ENCODE assay signal across 19 cellular contexts in the genomic region with DNA sequence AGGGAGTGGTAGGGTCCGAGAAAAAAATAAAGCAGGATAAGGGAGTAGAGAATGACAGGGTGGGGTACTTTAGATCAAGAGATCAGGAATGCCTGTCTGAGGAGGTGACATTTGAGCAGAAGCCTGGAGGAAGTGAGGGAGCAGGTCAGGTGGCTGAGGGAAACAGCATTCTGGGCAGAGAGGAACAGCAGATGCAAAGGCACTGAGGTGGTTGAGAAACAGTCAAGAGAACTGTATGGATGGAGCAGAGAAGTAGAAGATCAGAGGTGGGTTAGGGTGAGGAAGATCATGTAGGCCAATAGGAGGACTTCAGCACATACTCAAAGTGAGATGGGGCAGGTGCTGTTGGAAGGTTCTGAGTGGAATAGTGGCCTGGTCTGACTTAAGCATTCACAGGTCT. TPM values are rescaled to one million over a fixed set of nuclear protein-coding genes. Genes with fewer than 3 reads are reported as not detected.
DNase-seq lines count a peak whose midpoint lies in the region; ATAC-seq, FAIRE-seq and TF ChIP-seq lines count a peak whose summit lies in the region.
"Had no signal": no experiment of that assay in that cellular context is flagged by ENCODE, and none has a peak within 500 bp of the region (broad histone marks: within the 10 kb centered on the region; RNA-seq: fewer than 3 reads in every experiment).

No MANE protein-coding gene starts in this region.

- intact Hi-C loops in HepG2 (cut with micrococcal nuclease; ENCODE audit: unreplicated experiment): no loop called here
- intact Hi-C loops in right lobe of liver (cut with DNase I): no loop called here
- intact Hi-C loops in prostate gland (cut with DNase I): no loop called here
- intact Hi-C loops in aorta (cut with DNase I): no loop called here

- ATAC-seq in HepG2 (no peak), right lobe of liver (no peak), aorta (ENCODE audit: low FRiP score) (no peak), GM18498 (IDR thresholded peaks at IDR 0.05; ENCODE audit: unreplicated experiment) (no peak)

- no peak overlapping the region for H2AFZ ChIP-seq in HepG2 (ENCODE audit: low read length)
- H2AFZ ChIP-seq in hepatocyte: no peak overlapping the region
- H2AFZ ChIP-seq: parathyroid adenoma had no signal

- H3K36me3 ChIP-seq in HepG2 (replicated peaks in 1 of 2; ENCODE audit: control insufficient read depth in 1 of 2, insufficient read depth in 2 of 2, low read length in 2 of 2) (peaks cover 3 to 14% of the 10 kb centered on the region in 2 experiments; a peak in 3 of 5 replicates), right lobe of liver (no peaks in the 10 kb centered on the region), hepatocyte (replicated peaks; ENCODE audit: insufficient read depth, low read depth) (no peaks in the 10 kb centered on the region), prostate gland (no peaks in the 10 kb centered on the region), aorta (ENCODE audit: control insufficient read depth in 1 of 2, insufficient read depth in 2 of 2, low read length in 1 of 2) (no peaks in the 10 kb centered on the region)
- H3K36me3 ChIP-seq: suprapubic skin had no signal

- H3K4me2 ChIP-seq in HepG2 (ENCODE audit: low read depth, low read length): no peak overlapping the region
- peak overlapping the region; percentile 85 for H3K4me2 ChIP-seq in hepatocyte

- H3K9me3 ChIP-seq in HepG2 (ENCODE audit: low read length) (no peaks in the 10 kb centered on the region), right lobe of liver (no peaks in the 10 kb centered on the region), hepatocyte (ENCODE audit: low read depth) (no peaks in the 10 kb centered on the region), prostate gland (no peaks in the 10 kb centered on the region), aorta (ENCODE audit: control insufficient read depth, low read length) (no peaks in the 10 kb centered on the region)
- H3K9me3 ChIP-seq: suprapubic skin had no signal

- TF ChIP-seq RAD21 in HepG2 (CRISPR knock-in tag; IDR thresholded peaks at IDR 0.05): no peak

- no peaks in the 10 kb centered on the region for H3K27me3 ChIP-seq in HepG2 (ENCODE audit: control insufficient read depth in 1 of 2, insufficient read depth in 2 of 2, low read length in 2 of 2)
- H3K27me3 ChIP-seq in right lobe of liver: no peaks in the 10 kb centered on the region
- no peaks in the 10 kb centered on the region for H3K27me3 ChIP-seq in hepatocyte
- no peaks in the 10 kb centered on the region for H3K27me3 ChIP-seq in prostate gland (replicated peaks; ENCODE audit: insufficient read depth)
- H3K27me3 ChIP-seq in aorta (ENCODE audit: control insufficient read depth in 1 of 2, insufficient read depth in 2 of 2, low read length in 1 of 2): no peaks in the 10 kb centered on the region
- H3K27me3 ChIP-seq: suprapubic skin had no signal

- in situ Hi-C loops in HepG2 (cut with HindIII; ENCODE audit: extremely low pct_ligation_motif_present, low pct_unique_long_range_greater_than_20kb): no loop called here

- no peaks in the 10 kb centered on the region for H3K9me2 ChIP-seq in hepatocyte (replicated peaks; ENCODE audit: insufficient read depth)

- no peak overlapping the region for H3K4me3 ChIP-seq in HepG2 (replicated peaks in 1 of 3; ENCODE audit: insufficient read depth in 1 of 3, low read depth in 2 of 3, low read length in 3 of 3)
- H3K4me3 ChIP-seq in right lobe of liver: no peak overlapping the region
- no peak overlapping the region for H3K4me3 ChIP-seq in hepatocyte
- H3K4me3 ChIP-seq in prostate gland: no peak overlapping the region
- no peak overlapping the region for H3K4me3 ChIP-seq in aorta (ENCODE audit: low read length in 2 of 2)

- TF ChIP-seq POLR2A in HepG2 (IDR thresholded peaks at IDR 0.05; ENCODE audit: insufficient read depth in 1 of 2, low read depth in 2 of 2, low read length in 2 of 2): no peak
- TF ChIP-seq POLR2A in right lobe of liver (IDR thresholded peaks at IDR 0.05): no peak
- TF ChIP-seq POLR2A in prostate gland (IDR thresholded peaks at IDR 0.05): no peak

- POLR2A ChIA-PET in HepG2 (lab: Yijun Ruan, JAX): interaction anchor here (1.2 to 6.2 kb wide), 3 partner anchors 8 to 14 kb away, joined by 4 to 35 read pairs (median 6); no protein-coding TSS in a partner anchor

- BruUV-seq in HepG2 (replicated peaks; lab: Mats Ljungman, UMichigan): TSS peak; percentile 13

- 94% methylated on average over 1 of the region's 1 CpG for WGBS in HepG2 (ENCODE audit: low lambda C conversion rate)
- 40% methylated on average over 1 of the region's 1 CpG for WGBS in right lobe of liver (ENCODE audit: insufficient coverage, low coverage, low lambda C conversion rate, missing lambda C conversion rate)
- WGBS in hepatocyte (ENCODE audit: low lambda C conversion rate, missing lambda C conversion rate): 81% methylated on average over 1 of the region's 1 CpG
- 86% methylated on average over 1 of the region's 1 CpG for WGBS in prostate gland
- WGBS in aorta, 2 donors: 60 to 62% methylated on average over 1 of the region's 1 CpG

- H3K79me2 ChIP-seq in HepG2 (ENCODE audit: insufficient read depth, low read length) (peaks cover 70% of the 10 kb centered on the region), hepatocyte (peaks cover 98% of the 10 kb centered on the region)

- DNase-seq in HepG2 (ENCODE audit: low spot score): no peak
- no peak for DNase-seq in right lobe of liver
- no peak for DNase-seq in hepatocyte (ENCODE audit: low spot score)
- DNase-seq in prostate gland (ENCODE audit: low spot score): no peak
- no peak for DNase-seq in aorta
- no peak for DNase-seq in islet precursor cell
- no peak for DNase-seq in NCI-H146 treated with DMSO at 0.1 percent for 48 hours (lab: John Stamatoyannopoulos, UW; ENCODE audit: unreplicated experiment)
- DNase-seq: activated effector memory CD4-positive, alpha-beta T cell treated with anti-CD3 and anti-CD28 coated beads, Interleukin-2, amount 50 U/mL, for 16 hours; effector CD8-positive, alpha-beta T cell; NCI-H1930; NCI-H510A treated with DMSO at 0.1 percent for 48 hours; OCI-M1; stimulated activated CD4-positive, alpha-beta T cell treated with anti-CD3 and anti-CD28 coated beads, Interleukin-15, amount 100 ng/mL, for 24 hours; SW 1271 had no signal

- no peak for FAIRE-seq in HepG2 (lab: Jason Lieb, UNC)
- FAIRE-seq: GM19239 had no signal

- H3K9ac ChIP-seq in HepG2 (ENCODE audit: insufficient read depth, low read depth, low read length): no peak overlapping the region
- H3K9ac ChIP-seq: parathyroid adenoma had no signal

- H3K27ac ChIP-seq in HepG2 (ENCODE audit: extremely low read length, insufficient read depth, low read length): no peak overlapping the region
- H3K27ac ChIP-seq in right lobe of liver: peak overlapping the region in 1 of 3 donors; percentile 16
- H3K27ac ChIP-seq in hepatocyte: peak overlapping the region; percentile 55
- H3K27ac ChIP-seq in prostate gland: peak overlapping the region; percentile 66 to 68
- peak overlapping the region; percentile 23 to 91 for H3K27ac ChIP-seq in aorta (ENCODE audit: low read depth in 1 of 2, low read length in 2 of 2)
- H3K27ac ChIP-seq: parathyroid adenoma had no signal

- CTCF ChIA-PET in HepG2 (lab: Yijun Ruan, JAX; ENCODE audit: low intra/inter-chr PET ratio, low total read pairs): no interaction called here

- peaks cover 83% of the 10 kb centered on the region for H3K4me1 ChIP-seq in HepG2 (ENCODE audit: insufficient read depth, low read length)
- H3K4me1 ChIP-seq in right lobe of liver: peaks cover 0 to 11% (median 0%) of the 10 kb centered on the region in 4 donors
- peaks cover 63% of the 10 kb centered on the region for H3K4me1 ChIP-seq in hepatocyte (ENCODE audit: insufficient read depth)
- H3K4me1 ChIP-seq in prostate gland (replicated peaks): peaks cover 3% of the 10 kb centered on the region
- H3K4me1 ChIP-seq in aorta (ENCODE audit: control insufficient read depth in 1 of 2, insufficient read depth in 2 of 2, low read length in 2 of 2): peaks cover 3 to 11% of the 10 kb centered on the region in 2 donors

- H4K20me1 ChIP-seq in HepG2 (ENCODE audit: insufficient read depth, low read length) (peaks cover 37% of the 10 kb centered on the region), hepatocyte (ENCODE audit: insufficient read depth, poor library complexity, severe bottlenecking) (peaks cover 78% of the 10 kb centered on the region)

- TF ChIP-seq CTCF in HepG2 (CRISPR knock-in tag; IDR thresholded peaks at IDR 0.05) (no peak), right lobe of liver (IDR thresholded peaks at IDR 0.05) (no peak), hepatocyte (IDR thresholded peaks at IDR 0.05; ENCODE audit: poor library complexity) (no peak), prostate gland (IDR thresholded peaks at IDR 0.05) (no peak)

- no peak for TF ChIP-seq EP300 in HepG2 (IDR thresholded peaks at IDR 0.05; ENCODE audit: low read depth in 2 of 2, low read length in 2 of 2)
- no peak for TF ChIP-seq EP300 in HepG2 (CRISPR knock-in tag; IDR thresholded peaks at IDR 0.05; ENCODE audit: borderline replicate concordance)

RNA-seq across cellular contexts. Expression of gene ARHGEF17, which starts 8.3 kb away (rescaled TPM):
- total RNA-seq in HepG2 (2016; rRNA removed; fragmentation: Illumina TruSeq; extraction: Trizol) (5.7 and 10.7 TPM in 2 replicates), right lobe of liver (1 to 10 TPM; 4.6 to 7.3 (median 5.4) TPM), hepatocyte (26.6 and 35.6 TPM in 2 replicates), prostate gland (10 to 100 TPM; 34.0 to 66.9 TPM), aorta (100 to 1,000 TPM; 159 to 201 TPM)
- 4.6 and 5.1 TPM in 2 replicates for total RNA-seq in HepG2 (2016; cell fraction: cytosol; rRNA removed; fragmentation: Illumina TruSeq; extraction: Trizol; ENCODE audit: low read depth)
- total RNA-seq in HepG2 (2016; cell fraction: insoluble cytoplasmic fraction; rRNA removed; fragmentation: Illumina TruSeq; extraction: Trizol): 3.7 and 12.1 TPM in 2 replicates
- 3.3 and 3.8 TPM in 2 replicates for total RNA-seq in HepG2 (2016; cell fraction: membrane; rRNA removed; fragmentation: Illumina TruSeq; extraction: Trizol)
- total RNA-seq in HepG2 (2016; cell fraction: nucleus; rRNA removed; fragmentation: Illumina TruSeq; extraction: Trizol): 20.3 and 20.6 TPM in 2 replicates
- polyA plus RNA-seq in HepG2 (2011; rRNA removed) (28.8 and 37.7 TPM in 2 replicates), hepatocyte (30.2 and 36.2 TPM in 2 replicates), aorta (100 to 1,000 TPM in 1 of 2 donors, 10 to 100 TPM in 1; 20.5 to 182 TPM)
- 7.4 and 13.6 TPM in 2 replicates for polyA plus RNA-seq in HepG2 (2011; cell fraction: cytosol; rRNA removed)
- polyA plus RNA-seq in HepG2 (2011; cell fraction: nucleus; rRNA removed): 250 and 318 TPM in 2 replicates
- polyA plus RNA-seq in HepG2 (2012): 17.9 and 20.3 TPM in 2 replicates
- 0.35 and 0.64 TPM in 2 replicates for polyA plus RNA-seq in HepG2 (2016; cell fraction: cytosol; fragmentation: Illumina TruSeq; extraction: Trizol; ENCODE audit: low read depth)
- 5.4 and 7.1 TPM in 2 replicates for polyA plus RNA-seq in HepG2 (2016; cell fraction: insoluble cytoplasmic fraction; fragmentation: Illumina TruSeq; extraction: Trizol; ENCODE audit: low read depth)
- polyA plus RNA-seq in HepG2 (2016; cell fraction: membrane; fragmentation: Illumina TruSeq; extraction: Trizol; ENCODE audit: low read depth): 0.76 and 0.94 TPM in 2 replicates
- polyA plus RNA-seq in HepG2 (2016; cell fraction: nucleus; fragmentation: Illumina TruSeq; extraction: Trizol; ENCODE audit: insufficient read depth, low read depth): 83.1 and 89.4 TPM in 2 replicates
- 41.7 and 126 TPM in 2 replicates for polyA minus RNA-seq in HepG2 (2011; rRNA and poly(A)+ RNA removed; ENCODE audit: low replicate concordance)
- polyA minus RNA-seq in HepG2 (2011; cell fraction: cytosol; rRNA and poly(A)+ RNA removed): 13.5 and 20.6 TPM in 2 replicates
- polyA minus RNA-seq in HepG2 (2011; cell fraction: nucleus; rRNA and poly(A)+ RNA removed): 85.9 and 99.9 TPM in 2 replicates

RNA-seq across cellular contexts. Expression of gene P2RY6, which starts 44.3 kb away (rescaled TPM):
- total RNA-seq in HepG2 (2016; rRNA removed; fragmentation: Illumina TruSeq; extraction: Trizol): 0.11 and 0.29 TPM in 2 replicates
- total RNA-seq in HepG2 (2016; cell fraction: cytosol; rRNA removed; fragmentation: Illumina TruSeq; extraction: Trizol; ENCODE audit: low read depth): 0.10 TPM in 1 of 2 replicates, not detected in the other
- 0.13 and 0.27 TPM in 2 replicates for total RNA-seq in HepG2 (2016; cell fraction: insoluble cytoplasmic fraction; rRNA removed; fragmentation: Illumina TruSeq; extraction: Trizol)
- total RNA-seq in HepG2 (2016; cell fraction: membrane; rRNA removed; fragmentation: Illumina TruSeq; extraction: Trizol): not detected in 2 replicates
- total RNA-seq in HepG2 (2016; cell fraction: nucleus; rRNA removed; fragmentation: Illumina TruSeq; extraction: Trizol): not detected in 2 replicates
- polyA plus RNA-seq in HepG2 (2011; rRNA removed): 0.09 and 0.29 TPM in 2 replicates
- 0.10 and 0.12 TPM in 2 replicates for polyA plus RNA-seq in HepG2 (2011; cell fraction: cytosol; rRNA removed)
- polyA plus RNA-seq in HepG2 (2011; cell fraction: nucleus; rRNA removed): 0.05 and 0.35 TPM in 2 replicates
- 0.24 TPM in 1 of 2 replicates, not detected in the other for polyA plus RNA-seq in HepG2 (2012)
- polyA plus RNA-seq in HepG2 (2016; cell fraction: cytosol; fragmentation: Illumina TruSeq; extraction: Trizol; ENCODE audit: low read depth): 0.05 and 0.06 TPM in 2 replicates
- 0.10 and 0.20 TPM in 2 replicates for polyA plus RNA-seq in HepG2 (2016; cell fraction: insoluble cytoplasmic fraction; fragmentation: Illumina TruSeq; extraction: Trizol; ENCODE audit: low read depth)
- polyA plus RNA-seq in HepG2 (2016; cell fraction: membrane; fragmentation: Illumina TruSeq; extraction: Trizol; ENCODE audit: low read depth): 0.10 and 0.17 TPM in 2 replicates
- 0.36 and 0.41 TPM in 2 replicates for polyA plus RNA-seq in HepG2 (2016; cell fraction: nucleus; fragmentation: Illumina TruSeq; extraction: Trizol; ENCODE audit: insufficient read depth, low read depth)
- polyA minus RNA-seq in HepG2 (2011; rRNA and poly(A)+ RNA removed; ENCODE audit: low replicate concordance): 0.40 and 1.7 TPM in 2 replicates
- polyA minus RNA-seq in HepG2 (2011; cell fraction: cytosol; rRNA and poly(A)+ RNA removed): not detected in 2 replicates
- polyA minus RNA-seq in HepG2 (2011; cell fraction: nucleus; rRNA and poly(A)+ RNA removed): 0.12 and 0.26 TPM in 2 replicates
- 1 to 10 TPM in 1 of 6 experiments, under 1 TPM in 5; 0.24 to 1.8 (median 0.62) TPM for total RNA-seq in right lobe of liver
- total RNA-seq in hepatocyte: 2.6 and 2.9 TPM in 2 replicates
- 8.9 and 9.7 TPM in 2 replicates for polyA plus RNA-seq in hepatocyte
- 1 to 10 TPM in 1 of 2 donors, under 1 TPM in 1; 0.64 to 3.5 TPM for total RNA-seq in prostate gland
- 10 to 100 TPM in 1 of 2 donors, 1 to 10 TPM in 1; 6.1 to 12.0 TPM for total RNA-seq in aorta
- 1 to 10 TPM; 2.5 to 4.4 TPM for polyA plus RNA-seq in aorta
- total RNA-seq: fibroblast of villous mesenchyme had no signal

RNA-seq across cellular contexts. Expression of gene RELT, which starts 59.8 kb away (rescaled TPM):
- total RNA-seq in HepG2 (2016; rRNA removed; fragmentation: Illumina TruSeq; extraction: Trizol) (1.6 and 4.7 TPM in 2 replicates), right lobe of liver (1 to 10 TPM in 5 of 6 experiments, under 1 TPM in 1; 0.81 to 5.4 (median 1.6) TPM), hepatocyte (2.3 and 3.4 TPM in 2 replicates), prostate gland (10 to 100 TPM in 1 of 2 donors, under 1 TPM in 1; 0.96 to 10.3 TPM), aorta (10 to 100 TPM; 11.5 to 13.2 TPM)
- 2.8 and 3.4 TPM in 2 replicates for total RNA-seq in HepG2 (2016; cell fraction: cytosol; rRNA removed; fragmentation: Illumina TruSeq; extraction: Trizol; ENCODE audit: low read depth)
- 1.8 and 4.7 TPM in 2 replicates for total RNA-seq in HepG2 (2016; cell fraction: insoluble cytoplasmic fraction; rRNA removed; fragmentation: Illumina TruSeq; extraction: Trizol)
- total RNA-seq in HepG2 (2016; cell fraction: membrane; rRNA removed; fragmentation: Illumina TruSeq; extraction: Trizol): 4.0 and 4.2 TPM in 2 replicates
- total RNA-seq in HepG2 (2016; cell fraction: nucleus; rRNA removed; fragmentation: Illumina TruSeq; extraction: Trizol): 5.4 TPM in 2 replicates
- polyA plus RNA-seq in HepG2 (2011; rRNA removed) (2.5 and 3.5 TPM in 2 replicates), hepatocyte (1.6 and 2.7 TPM in 2 replicates), aorta (1 to 10 TPM; 1.1 to 1.3 TPM)
- polyA plus RNA-seq in HepG2 (2011; cell fraction: cytosol; rRNA removed): 2.1 and 3.1 TPM in 2 replicates
- 12.5 and 18.1 TPM in 2 replicates for polyA plus RNA-seq in HepG2 (2011; cell fraction: nucleus; rRNA removed)
- 1.0 and 2.7 TPM in 2 replicates for polyA plus RNA-seq in HepG2 (2012)
- 0.36 and 0.55 TPM in 2 replicates for polyA plus RNA-seq in HepG2 (2016; cell fraction: cytosol; fragmentation: Illumina TruSeq; extraction: Trizol; ENCODE audit: low read depth)
- 1.4 TPM in 2 replicates for polyA plus RNA-seq in HepG2 (2016; cell fraction: insoluble cytoplasmic fraction; fragmentation: Illumina TruSeq; extraction: Trizol; ENCODE audit: low read depth)
- 0.68 and 0.80 TPM in 2 replicates for polyA plus RNA-seq in HepG2 (2016; cell fraction: membrane; fragmentation: Illumina TruSeq; extraction: Trizol; ENCODE audit: low read depth)
- polyA plus RNA-seq in HepG2 (2016; cell fraction: nucleus; fragmentation: Illumina TruSeq; extraction: Trizol; ENCODE audit: insufficient read depth, low read depth): 14.8 and 15.4 TPM in 2 replicates
- polyA minus RNA-seq in HepG2 (2011; rRNA and poly(A)+ RNA removed; ENCODE audit: low replicate concordance): 7.0 and 19.1 TPM in 2 replicates
- 1.7 and 2.0 TPM in 2 replicates for polyA minus RNA-seq in HepG2 (2011; cell fraction: cytosol; rRNA and poly(A)+ RNA removed)
- 5.2 and 7.6 TPM in 2 replicates for polyA minus RNA-seq in HepG2 (2011; cell fraction: nucleus; rRNA and poly(A)+ RNA removed)
